ENCODE assay signal across 13 cellular contexts in the genomic region with DNA sequence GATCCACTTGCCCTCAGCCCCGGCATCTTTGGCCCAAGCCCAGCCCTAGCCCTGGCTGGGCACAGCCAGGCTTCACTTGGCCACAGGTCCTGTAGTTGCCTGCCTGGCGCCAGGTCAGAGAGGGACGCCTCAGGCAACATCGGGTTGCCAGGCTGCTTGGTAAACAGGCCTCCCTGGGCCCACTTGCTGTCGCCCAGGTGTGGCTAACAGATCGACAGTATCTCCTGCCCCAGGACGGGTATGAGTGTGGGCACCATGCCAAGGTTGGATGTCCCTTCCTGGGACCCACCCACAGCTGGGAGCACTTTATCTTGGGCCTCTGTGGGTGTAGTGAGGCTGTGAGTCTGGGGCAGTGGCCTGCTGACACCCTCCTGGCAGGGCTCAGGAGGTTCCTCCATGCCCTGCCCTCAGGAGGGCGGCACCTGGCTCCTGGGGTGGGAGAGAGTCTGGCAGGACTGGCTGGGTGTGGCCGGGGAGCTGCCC. TPM values are rescaled to one million over a fixed set of nuclear protein-coding genes. Genes with fewer than 3 reads are reported as not detected.
DNase-seq lines count a peak whose midpoint lies in the region; ATAC-seq and TF ChIP-seq lines count a peak whose summit lies in the region.
"Had no signal": no experiment of that assay in that cellular context is flagged by ENCODE, and none has a peak within 500 bp of the region (broad histone marks: within the 10 kb centered on the region; RNA-seq: fewer than 3 reads in every experiment).

No MANE protein-coding gene starts in this region.

- H3K36me3 ChIP-seq in HEK293 (ENCODE audit: control insufficient read depth in 2 of 2, insufficient read depth in 1 of 2, low read length in 2 of 2) = peaks cover 0 to under 1% of the 10 kb centered on the region in 2 experiments; a peak in 2 of 3 replicates
- H3K36me3 ChIP-seq in PC-9 (ENCODE audit: low read depth) = peaks cover 6% of the 10 kb centered on the region; the same call in 1 of the 2 replicates
- no peaks in the 10 kb centered on the region for H3K36me3 ChIP-seq in heart left ventricle
- no peaks in the 10 kb centered on the region for H3K36me3 ChIP-seq in psoas muscle (ENCODE audit: insufficient read depth in 1 of 2, low read depth in 1 of 2)
- H3K36me3 ChIP-seq in A673 (ENCODE audit: insufficient read depth, low read length, poor library complexity, severe bottlenecking) = no peaks in the 10 kb centered on the region
- H3K36me3 ChIP-seq: ascending aorta, thoracic aorta had no signal

- ATAC-seq in heart left ventricle (peak; percentile 77 to 88 (median 82)), psoas muscle (peak; percentile 73 to 85 (median 79)), GM18498 (IDR thresholded peaks at IDR 0.05; ENCODE audit: unreplicated experiment) (no peak), GM18517 (IDR thresholded peaks at IDR 0.05; ENCODE audit: unreplicated experiment) (no peak)
- ATAC-seq: activated CD8-positive, alpha-beta T cell treated with anti-CD3 and anti-CD28 coated beads for 36 hours had no signal

- BruUV-seq in PC-9 (replicated peaks; lab: Mats Ljungman, UMichigan) (no TSS peak), A673 (replicated peaks; lab: Mats Ljungman, UMichigan) (no TSS peak)

- POLR2A ChIA-PET in HEK293 (lab: Yijun Ruan, JAX) (interaction anchor here (0.6 kb wide), 1 partner anchor 62 kb away, joined by 4 read pairs; no protein-coding TSS in a partner anchor), PC-9 (lab: Charles Lee; ENCODE audit: unreplicated experiment) (interaction anchor here (0.6 to 1.2 kb wide), 4 partner anchors 30 to 655 kb away, joined by 4 to 27 read pairs (median 8); partner anchors contain the start of gene LDLR), A673 (lab: Charles Lee; ENCODE audit: low non-redundant PET) (no interaction called here)

- 32 to 74% (median 52%) methylated on average over 5 to 9 of the region's 9 CpGs for WGBS in heart left ventricle, 4 donors
- 25 to 35% (median 26%) methylated on average over 9 of the region's 9 CpGs for WGBS in psoas muscle, 3 donors

- CTCF ChIA-PET in HEK293 (lab: Yijun Ruan, JAX) (no interaction called here), PC-9 (lab: Charles Lee) (interaction anchor here (0.6 to 1.3 kb wide), 6 partner anchors 19 to 640 kb away, joined by 3 to 8 read pairs (median 5); no protein-coding TSS in a partner anchor), A673 (lab: Charles Lee) (no interaction called here)

- TF ChIP-seq CTCF in HEK293 (tag by site-specific recombination; IDR thresholded peaks at IDR 0.05) (no peak), PC-9 (conservative IDR thresholded peaks at IDR 0.05) (no peak), heart left ventricle (IDR thresholded peaks at IDR 0.05) (no peak), psoas muscle (IDR thresholded peaks at IDR 0.05) (no peak), A673 (conservative IDR thresholded peaks at IDR 0.05; ENCODE audit: low read depth, low read length) (no peak)

- DNase-seq in PC-9 (peak; percentile 96 to 97), heart left ventricle (peak in 4 of 5 donors; percentile 47 to 84 (median 60)), psoas muscle (peak; percentile 73 to 91), KBM-7 (no peak), A673 (ENCODE audit: low spot score) (no peak)
- DNase-seq: activated CD8-positive, alpha-beta T cell treated with anti-CD3 and anti-CD28 coated beads for 36 hours; NCI-H1694 had no signal

- peak overlapping the region; percentile 70 for H3K4me2 ChIP-seq in PC-9

- TF ChIP-seq POLR2A in heart left ventricle (IDR thresholded peaks at IDR 0.05) = no peak

- peaks cover 14% of the 10 kb centered on the region for H3K4me1 ChIP-seq in HEK293 (ENCODE audit: control insufficient read depth, insufficient read depth, low read length)
- peaks cover 37% of the 10 kb centered on the region for H3K4me1 ChIP-seq in PC-9 (replicated peaks; ENCODE audit: insufficient read depth)
- peaks cover 0 to 42% (median 20%) of the 10 kb centered on the region in 12 donors for H3K4me1 ChIP-seq in heart left ventricle
- peaks cover 77% of the 10 kb centered on the region for H3K4me1 ChIP-seq in psoas muscle
- H3K4me1 ChIP-seq in A673 (ENCODE audit: insufficient read depth, low read length, poor library complexity, severe bottlenecking) = peaks cover 2% of the 10 kb centered on the region

- H3K27ac ChIP-seq in HEK293 (ENCODE audit: extremely low read depth, low read depth, low read length) = no peak overlapping the region
- H3K27ac ChIP-seq in PC-9 = peak overlapping the region; percentile 35
- H3K27ac ChIP-seq in heart left ventricle = peak overlapping the region in 10 of 12 donors; percentile 34 to 70 (median 60)
- H3K27ac ChIP-seq in psoas muscle = peak overlapping the region; percentile 91
- H3K27ac ChIP-seq in A673 (ENCODE audit: low read depth, low read length, poor library complexity, severe bottlenecking) = no peak overlapping the region
- H3K27ac ChIP-seq: SK-N-MC, thoracic aorta had no signal

- H3K9me3 ChIP-seq in HEK293 (ENCODE audit: control insufficient read depth, insufficient read depth, low read depth, low read length) (no peaks in the 10 kb centered on the region), PC-9 (ENCODE audit: insufficient read depth, low read depth) (no peaks in the 10 kb centered on the region), heart left ventricle (peaks cover 0 to 12% (median 0%) of the 10 kb centered on the region in 12 donors), psoas muscle (peaks cover 4% of the 10 kb centered on the region), A673 (ENCODE audit: low read depth, low read length, poor library complexity, severe bottlenecking) (no peaks in the 10 kb centered on the region)
- H3K9me3 ChIP-seq: ascending aorta, thoracic aorta had no signal

- intact Hi-C loops in PC-9 (cut with micrococcal nuclease; ENCODE audit: unreplicated experiment) = loop anchor here (1.0 to 2.0 kb wide), 2 partner anchors 28 to 29 kb away; partner anchors contain the start of genes CARM1, TIMM29 and YIPF2
- intact Hi-C loops in heart left ventricle (cut with DNase I) = no loop called here
- intact Hi-C loops in psoas muscle (cut with DNase I) = no loop called here
- intact Hi-C loops in A673 (cut with micrococcal nuclease; ENCODE audit: unreplicated experiment) = no loop called here

- in situ Hi-C loops in KBM-7 (cut with MboI; ENCODE audit: low pct_unique_long_range_greater_than_20kb, low sequenced_read_pairs) = no loop called here

- H3K9me2 ChIP-seq in PC-9 (ENCODE audit: insufficient read depth) = no peaks in the 10 kb centered on the region

- H2AFZ ChIP-seq in PC-9 = no peak overlapping the region

- peaks cover 39% of the 10 kb centered on the region for H3F3A ChIP-seq in PC-9 (ENCODE audit: insufficient read depth, low read depth)

- peaks cover 63% of the 10 kb centered on the region for H3K79me2 ChIP-seq in PC-9 (ENCODE audit: low read depth)

- H3K27me3 ChIP-seq in PC-9 (ENCODE audit: insufficient read depth, low read depth) (no peaks in the 10 kb centered on the region), heart left ventricle (no peaks in the 10 kb centered on the region), psoas muscle (ENCODE audit: insufficient read depth in 3 of 3, low read length in 2 of 3) (no peaks in the 10 kb centered on the region), A673 (replicated peaks; ENCODE audit: insufficient read depth, low read depth, low read length, poor library complexity) (no peaks in the 10 kb centered on the region)
- H3K27me3 ChIP-seq: ascending aorta had no signal

- H3K4me3 ChIP-seq in HEK293 (ENCODE audit: low read depth, low read length) (no peak overlapping the region), PC-9 (peak overlapping the region; percentile 8; the same call in 1 of the 2 replicates), heart left ventricle (no peak overlapping the region), psoas muscle (no peak overlapping the region), A673 (ENCODE audit: low read depth, low read length, poor library complexity, severe bottlenecking) (no peak overlapping the region)
- H3K4me3 ChIP-seq: ascending aorta, SK-N-MC, thoracic aorta had no signal

- H4K20me1 ChIP-seq in PC-9 (ENCODE audit: insufficient read depth) = peaks cover 43% of the 10 kb centered on the region

TF ChIP-seq in HEK293, 187 proteins besides CTCF, POLR2A, EP300 and RAD21 (continues in another document):
- TF ChIP-seq HIC1 (tag by site-specific recombination; IDR thresholded peaks at IDR 0.05) = peak; percentile 23; the same call in 1 of the 2 replicates

RNA-seq across cellular contexts. Expression of gene CARM1, which starts 27.9 kb away (rescaled TPM):
- 56.0 and 63.7 TPM in 2 replicates for total RNA-seq in PC-9 (2021)
- total RNA-seq in heart left ventricle = 10 to 100 TPM; 22.4 to 39.5 (median 29.3) TPM
- polyA plus RNA-seq in heart left ventricle = 10 to 100 TPM; 26.9 to 38.6 TPM
- total RNA-seq in psoas muscle = 100 to 1,000 TPM in 2 of 4 donors, 10 to 100 TPM in 2; 59.1 to 105 (median 88.6) TPM
- polyA plus RNA-seq in psoas muscle = 100 to 1,000 TPM in 1 of 3 donors, 10 to 100 TPM in 2; 61.1 to 110 (median 94.7) TPM
- total RNA-seq in A673 (2021) = 78.7 and 81.5 TPM in 2 replicates

RNA-seq across cellular contexts. Expression of gene YIPF2, which starts 29.2 kb away (rescaled TPM):
- total RNA-seq in PC-9 (2021) (60.2 and 79.8 TPM in 2 replicates), heart left ventricle (10 to 100 TPM; 11.5 to 27.1 (median 17.3) TPM), psoas muscle (10 to 100 TPM; 12.1 to 18.0 (median 16.7) TPM), A673 (2021) (24.5 and 24.6 TPM in 2 replicates)
- polyA plus RNA-seq in heart left ventricle (10 to 100 TPM; 21.5 to 38.7 TPM), psoas muscle (10 to 100 TPM; 13.7 to 18.5 (median 18.1) TPM)

RNA-seq across cellular contexts. Expression of gene TIMM29, which starts 29.4 kb away (rescaled TPM):
- total RNA-seq in PC-9 (2021) (22.4 and 26.2 TPM in 2 replicates), heart left ventricle (10 to 100 TPM; 10.0 to 29.3 (median 14.5) TPM), psoas muscle (10 to 100 TPM; 12.9 to 24.2 (median 17.0) TPM), A673 (2021) (30.0 and 32.5 TPM in 2 replicates)
- polyA plus RNA-seq in heart left ventricle (10 to 100 TPM; 15.5 to 17.3 TPM), psoas muscle (10 to 100 TPM; 17.1 to 29.0 (median 20.2) TPM)

RNA-seq across cellular contexts. Expression of gene C19orf38, which starts 51.0 kb away (rescaled TPM):
- total RNA-seq in PC-9 (2021) = 0.59 and 1.4 TPM in 2 replicates
- 1 to 10 TPM in 4 of 9 donors, under 1 TPM in 5; 0.21 to 6.0 (median 0.86) TPM for total RNA-seq in heart left ventricle
- polyA plus RNA-seq in heart left ventricle = 1 to 10 TPM in 1 of 2 donors, under 1 TPM in 1; 0.23 to 1.1 TPM
- total RNA-seq in psoas muscle = 1 to 10 TPM in 3 of 4 donors, under 1 TPM in 1; 0.30 to 1.8 (median 1.4) TPM
- polyA plus RNA-seq in psoas muscle = 1 to 10 TPM; 1.0 to 2.9 (median 1.3) TPM
- total RNA-seq in A673 (2021) = not detected in 2 replicates
- total RNA-seq: ascending aorta had no signal

Comparison
In these comparisons a context has a peak if more than half of its experiments do, and no peak if none do; other contexts are left out.
1. H3K27ac ChIP-seq: peak in PC-9 (single experiment), heart left ventricle (10 of 12) and psoas muscle (single experiment); none in HEK293 (single experiment) and A673 (single experiment).
2. DNase-seq: peak in PC-9 (2 of 2), heart left ventricle (4 of 5) and psoas muscle (2 of 2); none in KBM-7 (single experiment) and A673 (single experiment).
3. ATAC-seq: peak in heart left ventricle (4 of 4) and psoas muscle (4 of 4); none in GM18498 (single experiment) and GM18517 (single experiment).